Comparison of ENCODE assay signal across 9 cellular contexts in the genomic region with DNA sequence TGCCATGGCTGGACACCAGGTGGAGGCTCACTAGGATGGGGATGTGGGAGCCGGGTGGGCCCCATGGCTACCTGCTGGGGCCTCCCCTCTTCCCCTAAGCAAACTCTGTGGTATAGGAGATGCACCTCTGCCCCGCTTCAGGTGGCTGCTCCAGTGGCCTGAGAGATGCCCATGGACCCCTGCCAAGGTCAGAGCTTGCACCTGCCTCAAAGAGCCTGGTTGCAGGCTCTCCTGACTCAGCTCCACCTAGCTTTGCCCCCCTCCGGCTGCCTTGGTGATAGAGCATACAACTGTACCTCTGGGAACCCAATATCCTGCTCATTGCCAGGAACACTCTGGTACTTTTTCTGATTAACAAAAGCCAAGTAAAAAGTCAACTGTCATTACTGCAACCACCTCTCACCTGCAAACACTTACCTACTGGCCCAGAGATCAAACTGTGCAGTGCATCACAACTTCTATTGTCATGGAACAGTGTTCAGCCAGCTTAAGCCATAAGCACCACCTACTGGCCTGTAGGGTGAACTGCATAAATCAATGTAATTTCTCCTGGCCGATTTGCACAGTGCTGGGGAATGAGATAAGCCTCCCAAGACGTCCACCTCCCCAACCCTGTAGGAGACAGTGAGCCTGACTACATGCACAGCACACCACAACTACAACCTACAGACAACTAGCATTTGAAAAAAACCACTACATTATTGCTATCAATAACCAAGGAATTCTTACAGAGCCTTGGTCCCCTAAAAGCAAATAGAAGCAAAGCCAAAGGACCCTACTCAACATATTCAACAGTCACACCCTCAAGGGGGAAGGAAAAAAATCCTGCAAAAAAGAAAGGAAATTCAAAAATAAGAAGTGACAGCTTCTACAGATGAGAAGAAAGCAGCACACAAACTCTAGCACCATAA.
DNase-seq lines count a peak whose midpoint lies in the region; TF ChIP-seq lines count a peak whose summit lies in the region.
"Had no signal": no experiment of that assay in that cellular context is flagged by ENCODE, and none has a peak within 500 bp of the region (broad histone marks: within the 10 kb centered on the region; RNA-seq: fewer than 3 reads in every experiment).

No MANE protein-coding gene starts in this region.

- H3K36me3 ChIP-seq in SU-DHL-6 (ENCODE audit: low read length) (peaks cover 4% of the 10 kb centered on the region; the same call in 1 of the 2 replicates), iPS DF 6.9 (ENCODE audit: control insufficient read depth, insufficient read depth, low read length) (no peaks in the 10 kb centered on the region)
- H3K36me3 ChIP-seq: BLaER1 treated with 17β-estradiol and CSF1 and Interleukin-3, amounts not matched to agents 10 nM and 100 nM had no signal

- H3K79me2 ChIP-seq in SU-DHL-6 (ENCODE audit: insufficient read depth, low read length), result peaks cover 5% of the 10 kb centered on the region; the same call in 1 of the 2 replicates

- no peaks in the 10 kb centered on the region for H3K9me2 ChIP-seq in SU-DHL-6 (replicated peaks; ENCODE audit: insufficient read depth, low read length)

- H4K20me1 ChIP-seq in SU-DHL-6 (ENCODE audit: low read depth, low read length), result no peaks in the 10 kb centered on the region
- H4K20me1 ChIP-seq: BLaER1 treated with 17β-estradiol and CSF1 and Interleukin-3, amounts not matched to agents 10 nM and 100 nM had no signal

- H3K27me3 ChIP-seq in SU-DHL-6 (ENCODE audit: low read length), result no peaks in the 10 kb centered on the region
- no peaks in the 10 kb centered on the region for H3K27me3 ChIP-seq in iPS DF 6.9 (ENCODE audit: control insufficient read depth, insufficient read depth, low read length)
- H3K27me3 ChIP-seq: BLaER1 treated with 17β-estradiol and CSF1 and Interleukin-3, amounts not matched to agents 10 nM and 100 nM had no signal

- no peaks in the 10 kb centered on the region for H3K9me3 ChIP-seq in SU-DHL-6 (ENCODE audit: insufficient read depth, low read length)
- H3K9me3 ChIP-seq in iPS DF 6.9 (ENCODE audit: control insufficient read depth, insufficient read depth, low read length), result no peaks in the 10 kb centered on the region

- H3K9ac ChIP-seq in SU-DHL-6 (ENCODE audit: low read length), result no peak overlapping the region
- H3K9ac ChIP-seq: BLaER1 treated with 17β-estradiol and CSF1 and Interleukin-3, amounts not matched to agents 10 nM and 100 nM had no signal

- H3K27ac ChIP-seq in SU-DHL-6 (ENCODE audit: low read depth, low read length), result peak overlapping the region; percentile 19; the same call in 1 of the 2 replicates
- no peak overlapping the region for H3K27ac ChIP-seq in iPS DF 6.9 (ENCODE audit: low read length)
- H3K27ac ChIP-seq: BLaER1 treated with 17β-estradiol and CSF1 and Interleukin-3, amounts not matched to agents 10 nM and 100 nM had no signal

- H3K4me3 ChIP-seq in LNCaP clone FGC (ENCODE audit: low read depth, low read length) (no peak overlapping the region), SU-DHL-6 (ENCODE audit: insufficient read depth, low read length, poor library complexity, severe bottlenecking) (no peak overlapping the region), iPS DF 6.9 (ENCODE audit: low read length) (no peak overlapping the region)
- H3K4me3 ChIP-seq: BLaER1 treated with 17β-estradiol and CSF1 and Interleukin-3, amounts not matched to agents 10 nM and 100 nM had no signal

- DNase-seq in NCI-H2227 (lab: John Stamatoyannopoulos, UW; ENCODE audit: unreplicated experiment), result peak; percentile 7
- DNase-seq in NCI-H2227 treated with DMSO at 0.1 percent for 48 hours (lab: John Stamatoyannopoulos, UW), result no peak
- peak; percentile 34 for DNase-seq in HCEC 1CT
- DNase-seq in LNCaP clone FGC (ENCODE audit: low read depth), result peak; percentile 52
- peak; percentile 67 for DNase-seq in astrocyte of the hippocampus (ENCODE audit: low read depth, low spot score)
- peak; percentile 48 for DNase-seq in iPS DF 6.9 (ENCODE audit: low read depth, low spot score)
- DNase-seq in stimulated activated CD4-positive, alpha-beta T cell treated with anti-CD3 and anti-CD28 coated beads, Interleukin-15, amount 100 ng/mL, for 24 hours, result peak; percentile 36

- TF ChIP-seq CTCF in LNCaP clone FGC (IDR thresholded peaks at IDR 0.05; ENCODE audit: control insufficient read depth, extremely low read depth, insufficient read depth), result peak; percentile 94
- TF ChIP-seq CTCF in SU-DHL-6 (IDR thresholded peaks at IDR 0.05; ENCODE audit: insufficient read depth, low read length, poor library complexity, severe bottlenecking), result peak; percentile 67

- peak overlapping the region; percentile 2 for H3K4me2 ChIP-seq in SU-DHL-6 (ENCODE audit: low read depth, low read length, poor library complexity, severe bottlenecking)
- H3K4me2 ChIP-seq: BLaER1 treated with 17β-estradiol and CSF1 and Interleukin-3, amounts not matched to agents 10 nM and 100 nM had no signal

- no peaks in the 10 kb centered on the region; the same call in 1 of the 2 replicates for H3F3A ChIP-seq in SU-DHL-6 (ENCODE audit: insufficient read depth)

- H2AFZ ChIP-seq in SU-DHL-6 (ENCODE audit: low read depth, low read length, severe bottlenecking), result no peak overlapping the region

- no peaks in the 10 kb centered on the region for H3K4me1 ChIP-seq in iPS DF 6.9 (ENCODE audit: control insufficient read depth, insufficient read depth, low read length)
- H3K4me1 ChIP-seq: BLaER1 treated with 17β-estradiol and CSF1 and Interleukin-3, amounts not matched to agents 10 nM and 100 nM had no signal

- no CpG with 5 or more reads among the region's 5 CpGs for WGBS in iPS DF 6.9 (ENCODE audit: insufficient coverage, insufficient read length)
